In genomic region chr5:140295414-140295813, GRCh38 we compare ENCODE assay signal across 8 cellular contexts. TPM values are rescaled to one million over a fixed set of nuclear protein-coding genes. Genes with fewer than 3 reads are reported as not detected.
DNase-seq lines count a peak whose midpoint lies in the region; ATAC-seq and TF ChIP-seq lines count a peak whose summit lies in the region.

No MANE protein-coding gene starts in this region.

- H3K36me3 Mint-ChIP-seq in immature natural killer cell: peaks cover 3 to 19% (median 12%) of the 10 kb centered on the region in 3 donors

- H3K4me1 ChIP-seq in DOHH2 (ENCODE audit: control insufficient read depth, low read length) (peaks cover 46% of the 10 kb centered on the region), ascending aorta (peaks cover 0 to 48% of the 10 kb centered on the region in 2 donors), lower lobe of right lung (peaks cover 73% of the 10 kb centered on the region)

- DNase-seq in LHCN-M2 (ENCODE audit: low read depth) (peak; percentile 94), ascending aorta (ENCODE audit: low spot score in 2 of 2) (peak in 1 of 2 donors; percentile 84), lower lobe of right lung (no peak), immature natural killer cell (no peak), Ammon's horn (ENCODE audit: low spot score) (no peak)

- H3K9me3 ChIP-seq in DOHH2 (ENCODE audit: control insufficient read depth, insufficient read depth, low read length) (no peaks in the 10 kb centered on the region), ascending aorta (no peaks in the 10 kb centered on the region), lower lobe of right lung (no peaks in the 10 kb centered on the region)

- peak overlapping the region; percentile 37 for H3K4me2 ChIP-seq in DOHH2 (ENCODE audit: low read length)

- H4K20me1 ChIP-seq in DOHH2 (ENCODE audit: control insufficient read depth, insufficient read depth, low read depth, low read length): no peaks in the 10 kb centered on the region

- no peak for TF ChIP-seq CTCF in DOHH2 (IDR thresholded peaks at IDR 0.05; ENCODE audit: low read depth, low read length, poor library complexity, severe bottlenecking)
- no peak for TF ChIP-seq CTCF in ascending aorta (IDR thresholded peaks at IDR 0.05)
- TF ChIP-seq CTCF in lower lobe of right lung (IDR thresholded peaks at IDR 0.05): no peak

- ATAC-seq in lower lobe of right lung: peak; percentile 76 to 78
- no peak for ATAC-seq in HG03159 (IDR thresholded peaks at IDR 0.05; ENCODE audit: unreplicated experiment)
- no peak for ATAC-seq in GM18520 (IDR thresholded peaks at IDR 0.05; ENCODE audit: unreplicated experiment)

- H3K4me1 Mint-ChIP-seq in immature natural killer cell: peaks cover 3 to 20% of the 10 kb centered on the region in 2 donors

- H3K79me2 ChIP-seq in DOHH2 (ENCODE audit: control insufficient read depth, low read length): peaks cover 67% of the 10 kb centered on the region

- peaks cover 26% of the 10 kb centered on the region for H3K36me3 ChIP-seq in DOHH2 (ENCODE audit: control insufficient read depth, low read length)
- peaks cover 0 to 5% of the 10 kb centered on the region in 2 donors for H3K36me3 ChIP-seq in ascending aorta
- peaks cover 16% of the 10 kb centered on the region for H3K36me3 ChIP-seq in lower lobe of right lung

- H3K4me3 ChIP-seq in DOHH2 (ENCODE audit: low read length): no peak overlapping the region
- H3K4me3 ChIP-seq in ascending aorta: no peak overlapping the region
- no peak overlapping the region for H3K4me3 ChIP-seq in lower lobe of right lung

- no peaks in the 10 kb centered on the region for H3K27me3 Mint-ChIP-seq in immature natural killer cell (ENCODE audit: low read depth in 3 of 3)

- H3F3A ChIP-seq in DOHH2 (ENCODE audit: control insufficient read depth, insufficient read depth): peaks cover 5% of the 10 kb centered on the region; the same call in 1 of the 2 replicates

- H3K9me3 Mint-ChIP-seq in immature natural killer cell: no peaks in the 10 kb centered on the region

- intact Hi-C loops in ascending aorta (cut with DNase I): loop anchor here (2.0 to 5.0 kb wide), 2 partner anchors 53 to 105 kb away; partner anchors contain the start of gene ANKHD1
- intact Hi-C loops in lower lobe of right lung (cut with DNase I): no loop called here

- no peak overlapping the region for H3K4me3 Mint-ChIP-seq in immature natural killer cell

- H3K27me3 ChIP-seq in DOHH2 (ENCODE audit: control insufficient read depth, low read length): no peaks in the 10 kb centered on the region
- H3K27me3 ChIP-seq in ascending aorta: no peaks in the 10 kb centered on the region
- no peaks in the 10 kb centered on the region for H3K27me3 ChIP-seq in lower lobe of right lung (ENCODE audit: low read depth)

- no peak overlapping the region for H3K27ac ChIP-seq in DOHH2 (ENCODE audit: low read depth, low read length)
- peak overlapping the region; percentile 52 to 74 for H3K27ac ChIP-seq in ascending aorta
- H3K27ac ChIP-seq in lower lobe of right lung: peak overlapping the region; percentile 2

- no peaks in the 10 kb centered on the region for H3K9me2 ChIP-seq in DOHH2 (replicated peaks; ENCODE audit: control insufficient read depth, low read length)

- no peak overlapping the region for H3K27ac Mint-ChIP-seq in immature natural killer cell

RNA-seq across cellular contexts. Expression of gene PFDN1, which starts 7.5 kb away (rescaled TPM):
- total RNA-seq in LHCN-M2 (2014; rRNA removed) (82.8 and 85.9 TPM in 2 replicates), ascending aorta (135 TPM), lower lobe of right lung (47.1 TPM)
- polyA plus RNA-seq in LHCN-M2 (2012): 92.3 TPM
- 100 to 1,000 TPM; 114 to 225 (median 150) TPM for polyA plus RNA-seq in immature natural killer cell

RNA-seq across cellular contexts. Expression of gene HBEGF, which starts 51.0 kb away (rescaled TPM):
- total RNA-seq in LHCN-M2 (2014; rRNA removed): 1.8 and 1.9 TPM in 2 replicates
- 5.0 TPM for polyA plus RNA-seq in LHCN-M2 (2012)
- total RNA-seq in ascending aorta: 3.0 TPM
- total RNA-seq in lower lobe of right lung: 43.2 TPM
- 1 to 10 TPM in 1 of 3 donors, under 1 TPM in 1, not detected in 1; 0.80 to 2.2 TPM for polyA plus RNA-seq in immature natural killer cell

Comparison
In these comparisons a context has a peak if more than half of its experiments do, and no peak if none do; other contexts are left out.
1. ATAC-seq: peak in lower lobe of right lung (2 of 2); none in HG03159 (single experiment) and GM18520 (single experiment).
2. RNA of gene HBEGF, which starts 51.0 kb away (total RNA-seq): 43.2 TPM in lower lobe of right lung (single experiment); 3.0 TPM in ascending aorta (single experiment) and 1.8 to 1.9 TPM in LHCN-M2; every median in the first group is over 10 times any median in the second.